8 cellular contexts compared by ENCODE assay signal in the genomic region with DNA sequence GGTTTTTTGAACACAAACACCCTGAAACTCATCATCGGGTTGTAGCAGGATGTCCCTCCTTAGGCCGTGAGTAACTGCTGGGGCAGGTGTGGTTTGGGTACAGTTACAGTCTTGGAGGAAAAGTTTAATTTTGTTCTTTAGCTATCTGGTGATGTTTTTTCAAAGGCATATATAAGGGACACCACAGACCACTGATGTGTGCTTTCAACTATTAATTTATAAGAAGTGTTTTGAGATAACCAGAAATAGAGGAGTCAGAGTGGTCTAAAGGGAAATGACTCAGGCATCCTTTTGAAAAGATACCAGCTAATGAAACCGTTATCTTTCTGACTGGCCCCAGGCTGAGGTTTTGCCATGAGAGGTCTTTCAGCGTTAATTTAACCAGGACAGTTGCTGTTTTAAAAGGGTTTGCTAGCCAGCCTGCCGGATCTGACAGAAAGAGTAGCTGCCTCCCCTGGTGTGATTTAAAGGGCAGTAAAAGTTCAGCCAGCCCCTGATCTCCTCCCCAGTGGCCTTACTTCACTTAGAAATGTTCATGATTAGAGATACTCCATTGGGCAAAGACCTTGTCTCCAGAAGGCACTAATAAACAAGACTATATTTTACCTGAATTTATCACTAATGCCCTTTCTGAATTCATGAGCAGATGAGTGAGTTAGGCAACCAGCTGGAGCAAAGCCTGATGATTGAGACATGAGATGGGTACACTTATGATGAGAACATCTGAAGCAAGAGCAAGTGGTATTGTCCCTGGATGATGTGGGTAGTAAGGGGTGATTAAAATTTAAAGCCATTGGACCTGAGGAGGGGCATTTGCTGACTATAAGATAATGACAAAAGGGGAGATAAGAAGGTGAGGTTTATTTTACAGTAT.
DNase-seq lines count a peak whose midpoint lies in the region; ATAC-seq and TF ChIP-seq lines count a peak whose summit lies in the region.

No MANE protein-coding gene starts in this region.

- no peak for TF ChIP-seq CTCF in activated CD8-positive, alpha-beta T cell treated with anti-CD3 and anti-CD28 coated beads for 36 hours (IDR thresholded peaks at IDR 0.05)

- intact Hi-C loops in activated CD8-positive, alpha-beta T cell treated with anti-CD3 and anti-CD28 coated beads for 36 hours (cut with micrococcal nuclease), result no loop called here

- H3K27me3 Mint-ChIP-seq in activated CD8-positive, alpha-beta T cell treated with anti-CD3 and anti-CD28 coated beads for 36 hours, result no peaks in the 10 kb centered on the region

- H3K9me3 Mint-ChIP-seq in activated CD8-positive, alpha-beta T cell treated with anti-CD3 and anti-CD28 coated beads for 36 hours, result peaks cover 2% of the 10 kb centered on the region

- H3K9me3 ChIP-seq in mesodermal cell (ENCODE audit: control insufficient read depth, low read length), result no peaks in the 10 kb centered on the region

- POLR2A ChIA-PET in activated CD8-positive, alpha-beta T cell treated with anti-CD3 and anti-CD28 coated beads for 36 hours (lab: Charles Lee), result interaction anchor here (1.1 kb wide), 1 partner anchor 103 kb away, joined by 4 read pairs; no protein-coding TSS in a partner anchor

- H3K27ac Mint-ChIP-seq in activated CD8-positive, alpha-beta T cell treated with anti-CD3 and anti-CD28 coated beads for 36 hours, result peak overlapping the region; percentile 52

- H3K4me3 Mint-ChIP-seq in activated CD8-positive, alpha-beta T cell treated with anti-CD3 and anti-CD28 coated beads for 36 hours, result no peak overlapping the region

- H3K36me3 ChIP-seq in mesodermal cell (ENCODE audit: control insufficient read depth, insufficient read depth, low read length), result no peaks in the 10 kb centered on the region

- no peaks in the 10 kb centered on the region for H3K36me3 Mint-ChIP-seq in activated CD8-positive, alpha-beta T cell treated with anti-CD3 and anti-CD28 coated beads for 36 hours (ENCODE audit: low read depth)

- no peak overlapping the region for H3K4me3 ChIP-seq in mesodermal cell (ENCODE audit: extremely low read depth, insufficient read depth, low read length, poor library complexity, severe bottlenecking)

- H3K4me1 Mint-ChIP-seq in activated CD8-positive, alpha-beta T cell treated with anti-CD3 and anti-CD28 coated beads for 36 hours (ENCODE audit: low read depth), result peaks cover 47% of the 10 kb centered on the region

- peak; percentile 70 for ATAC-seq in GM18508 (IDR thresholded peaks at IDR 0.05; ENCODE audit: insufficient read depth, unreplicated experiment)
- ATAC-seq in HG02938 (IDR thresholded peaks at IDR 0.05; ENCODE audit: unreplicated experiment), result peak; percentile 89
- peak; percentile 86 for ATAC-seq in activated CD8-positive, alpha-beta T cell treated with anti-CD3 and anti-CD28 coated beads for 36 hours
- ATAC-seq in HG03439 (IDR thresholded peaks at IDR 0.05; ENCODE audit: unreplicated experiment), result no peak

- CTCF ChIA-PET in activated CD8-positive, alpha-beta T cell treated with anti-CD3 and anti-CD28 coated beads for 36 hours (lab: Charles Lee), result interaction anchor here (0.7 to 1.6 kb wide), 5 partner anchors 10 to 28 kb away, joined by 3 to 4 read pairs (median 3); no protein-coding TSS in a partner anchor

- 32 to 47% methylated on average over 4 to 5 of the region's 5 CpGs for WGBS in mesodermal cell (ENCODE audit: insufficient coverage in 2 of 2), 2 experiments

- H3K27ac ChIP-seq in mesodermal cell (ENCODE audit: low read depth, low read length, severe bottlenecking), result peak overlapping the region; percentile 88

- peaks cover 27% of the 10 kb centered on the region for H3K4me1 ChIP-seq in mesodermal cell (ENCODE audit: control insufficient read depth, insufficient read depth, low read length, poor library complexity, severe bottlenecking)

- peak; percentile 79 for DNase-seq in activated CD8-positive, alpha-beta T cell treated with anti-CD3 and anti-CD28 coated beads for 36 hours
- no peak for DNase-seq in NCI-H748 (lab: John Stamatoyannopoulos, UW; ENCODE audit: unreplicated experiment)
- no peak for DNase-seq in NCI-H2107 treated with DMSO at 0.1 percent for 48 hours (lab: John Stamatoyannopoulos, UW; ENCODE audit: unreplicated experiment)
- no peak for DNase-seq in RKO (ENCODE audit: low spot score)
